In the genomic region with DNA sequence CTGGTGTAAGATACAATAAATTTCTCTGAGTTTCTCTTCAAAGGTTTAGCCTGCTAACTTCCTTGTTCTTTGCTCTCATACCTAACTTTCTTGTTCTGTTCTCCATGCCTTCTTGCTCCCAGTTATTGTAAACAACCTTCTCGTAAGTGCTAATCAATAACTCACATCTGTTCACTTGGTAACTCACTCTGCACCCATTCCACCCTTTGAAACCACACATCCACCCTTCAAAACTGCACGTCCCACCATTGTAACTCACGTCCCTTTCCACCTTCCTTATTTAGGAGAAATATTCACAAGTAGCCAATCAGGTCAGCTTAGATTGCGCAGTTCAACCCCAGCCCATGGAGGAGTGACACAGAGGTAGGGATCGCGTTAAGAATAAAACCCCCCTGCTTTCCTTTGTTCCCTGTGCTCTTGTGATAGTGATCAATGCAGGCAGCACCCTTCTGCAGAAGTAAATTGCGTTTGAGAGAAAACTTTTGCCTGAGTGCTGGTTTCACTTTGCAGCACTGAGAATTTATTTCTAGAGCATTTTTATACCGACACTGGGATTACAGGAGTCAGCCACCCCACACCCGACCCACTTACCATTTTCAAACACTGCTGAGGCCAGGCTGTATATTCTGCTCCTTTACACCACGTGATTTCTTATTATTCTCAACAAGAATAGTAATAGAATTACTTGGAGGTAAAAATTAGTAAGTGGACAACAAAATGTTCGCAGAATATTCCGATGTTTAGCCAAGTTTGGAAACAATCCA, we compare ENCODE assay signal across 1 cellular context.
TF ChIP-seq lines count a peak whose summit lies in the region.

No MANE protein-coding gene starts in this region.

TF ChIP-seq in SK-N-SH, 30 proteins besides CTCF, POLR2A, EP300 and RAD21 (continued from another document):
- TF ChIP-seq, protein P1, sequence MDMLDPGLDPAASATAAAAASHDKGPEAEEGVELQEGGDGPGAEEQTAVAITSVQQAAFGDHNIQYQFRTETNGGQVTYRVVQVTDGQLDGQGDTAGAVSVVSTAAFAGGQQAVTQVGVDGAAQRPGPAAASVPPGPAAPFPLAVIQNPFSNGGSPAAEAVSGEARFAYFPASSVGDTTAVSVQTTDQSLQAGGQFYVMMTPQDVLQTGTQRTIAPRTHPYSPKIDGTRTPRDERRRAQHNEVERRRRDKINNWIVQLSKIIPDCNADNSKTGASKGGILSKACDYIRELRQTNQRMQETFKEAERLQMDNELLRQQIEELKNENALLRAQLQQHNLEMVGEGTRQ (IDR thresholded peaks at IDR 0.05; ENCODE audit: borderline replicate concordance, low read depth, low read length), result no peak
- no peak for TF ChIP-seq TCF12 (IDR thresholded peaks at IDR 0.05)
- TF ChIP-seq, protein P2, sequence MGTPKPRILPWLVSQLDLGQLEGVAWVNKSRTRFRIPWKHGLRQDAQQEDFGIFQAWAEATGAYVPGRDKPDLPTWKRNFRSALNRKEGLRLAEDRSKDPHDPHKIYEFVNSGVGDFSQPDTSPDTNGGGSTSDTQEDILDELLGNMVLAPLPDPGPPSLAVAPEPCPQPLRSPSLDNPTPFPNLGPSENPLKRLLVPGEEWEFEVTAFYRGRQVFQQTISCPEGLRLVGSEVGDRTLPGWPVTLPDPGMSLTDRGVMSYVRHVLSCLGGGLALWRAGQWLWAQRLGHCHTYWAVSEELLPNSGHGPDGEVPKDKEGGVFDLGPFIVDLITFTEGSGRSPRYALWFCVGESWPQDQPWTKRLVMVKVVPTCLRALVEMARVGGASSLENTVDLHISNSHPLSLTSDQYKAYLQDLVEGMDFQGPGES (IDR thresholded peaks at IDR 0.05; ENCODE audit: low read depth, low read length), result no peak
- no peak for TF ChIP-seq EZH2phosphoT487 (IDR thresholded peaks at IDR 0.05; ENCODE audit: borderline replicate concordance, low read depth)
TF ChIP-seq in SK-N-SH: peak in this region for 0.
